ENCODE assay signal across 23 cellular contexts in the genomic region with DNA sequence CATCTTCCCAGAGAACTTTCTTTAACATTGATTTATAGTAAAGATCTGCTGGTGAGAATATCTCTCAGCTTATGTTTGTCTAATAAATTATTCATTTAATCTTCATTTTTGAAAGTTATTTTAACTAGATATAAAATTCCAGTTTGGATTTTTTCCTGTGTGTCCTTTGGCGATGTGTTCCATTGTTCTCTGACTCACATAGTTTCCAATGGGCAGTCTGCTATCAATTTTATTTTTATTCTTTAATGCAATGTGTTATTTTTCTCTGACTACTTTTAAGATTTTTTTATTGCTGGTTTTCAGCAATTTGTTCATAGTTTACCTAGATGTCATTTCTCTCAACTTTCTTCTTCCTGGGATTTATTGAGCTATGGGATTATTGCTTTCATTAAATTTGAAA.
"Had no signal": no experiment of that assay in that cellular context is flagged by ENCODE, and none has a peak within 500 bp of the region (broad histone marks: within the 10 kb centered on the region; RNA-seq: fewer than 3 reads in every experiment).

No MANE protein-coding gene starts in this region.

- DNase-seq: activated CD4-positive, alpha-beta memory T cell treated with anti-CD3 and anti-CD28 coated beads, Interleukin-2, amount 10 ng/mL, durations not matched to agents 7 days and 5 days; activated CD4-positive, alpha-beta T cell treated with anti-CD3 and anti-CD28 coated beads for 1 hour; activated CD4-positive, alpha-beta T cell treated with anti-CD3 and anti-CD28 coated beads for 4 hours; activated CD4-positive, alpha-beta T cell treated with anti-CD3 and anti-CD28 coated beads, Interleukin-2, amount 10 ng/mL, durations not matched to agents 7 days and 5 days; activated CD4-positive, alpha-beta T cell treated with anti-CD3 and anti-CD28 coated beads, Interleukin-2, amount 50 U/mL, for 4 hours; activated CD8-positive, alpha-beta memory T cell treated with anti-CD3 and anti-CD28 coated beads, Interleukin-2, amount 50 U/mL, for 48 hours; activated gamma-delta T cell; activated naive CD4-positive, alpha-beta T cell; activated naive CD4-positive, alpha-beta T cell treated with anti-CD3 and anti-CD28 coated beads, Interleukin-2, amount 10 ng/mL, durations not matched to agents 7 days and 5 days; activated naive CD8-positive, alpha-beta T cell treated with anti-CD3 and anti-CD28 coated beads, Interleukin-2, amount 10 ng/mL, durations not matched to agents 7 days and 5 days; activated T-cell treated with anti-CD3 and anti-CD28 coated beads for 4 hours; activated T-cell treated with anti-CD3 and anti-CD28 coated beads, Interleukin-2, amount 50 U/mL, for 24 hours; activated T-cell treated with anti-CD3 and anti-CD28 coated beads, Interleukin-2, amount 50 U/mL, for 72 hours; central memory CD4-positive, alpha-beta T cell; cerebellar nuclear complex; dorsolateral prefrontal cortex; effector memory CD4-positive, alpha-beta T cell; endodermal cell; foreskin fibroblast; head of caudate nucleus; T-helper 2 cell had no signal

- ATAC-seq: activated naive CD4-positive, alpha-beta T cell treated with anti-CD3 and anti-CD28 coated beads, Interleukin-2, amount 50 U/mL, for 72 hours; activated T-cell treated with anti-CD3 and anti-CD28 coated beads, Interleukin-2, amount 50 U/mL, for 72 hours; esophagus mucosa had no signal
